In genomic region chr3:191743283-191743682, GRCh38 we compare ENCODE assay signal across 23 cellular contexts.
"Had no signal": no experiment of that assay in that cellular context is flagged by ENCODE, and none has a peak within 500 bp of the region (broad histone marks: within the 10 kb centered on the region; RNA-seq: fewer than 3 reads in every experiment).

No MANE protein-coding gene starts in this region.

- H3K4me3 ChIP-seq: left ventricle myocardium inferior, lung, ovary, prostate gland, sigmoid colon, spleen, tibial nerve, vagina had no signal

- H3K36me3 Mint-ChIP-seq: stimulated activated effector memory CD8-positive, alpha-beta T cell treated with anti-CD3 and anti-CD28 coated beads, Interleukin-12 subunit alpha, Interleukin-12 subunit beta, amount 100 ng/mL, for 72 hours; type B pancreatic cell had no signal

- H3K27me3 Mint-ChIP-seq: naive B cell; stimulated activated naive CD8-positive, alpha-beta T cell treated with anti-CD3 and anti-CD28 coated beads, Interleukin-15, Interleukin-2, amounts not matched to agents 100 ng/mL and 50 ng/mL, for 24 hours; type B pancreatic cell had no signal

- H3K4me3 Mint-ChIP-seq: mesothelial cell of epicardium; naive B cell; natural killer cell; stimulated activated effector memory CD8-positive, alpha-beta T cell treated with anti-CD3 and anti-CD28 coated beads, Interleukin-12 subunit alpha, Interleukin-12 subunit beta, amount 100 ng/mL, for 72 hours; stimulated activated naive CD8-positive, alpha-beta T cell treated with anti-CD3 and anti-CD28 coated beads, Interleukin-15, Interleukin-2, amounts not matched to agents 100 ng/mL and 50 ng/mL, for 24 hours; type B pancreatic cell had no signal

- H3K4me1 Mint-ChIP-seq: mesothelial cell of epicardium; naive B cell; natural killer cell; stimulated activated effector memory CD8-positive, alpha-beta T cell treated with anti-CD3 and anti-CD28 coated beads, Interleukin-12 subunit alpha, Interleukin-12 subunit beta, amount 100 ng/mL, for 72 hours had no signal

- ATAC-seq: left colon; natural killer cell; right cardiac atrium; stimulated activated effector memory CD8-positive, alpha-beta T cell treated with anti-CD3 and anti-CD28 coated beads, Interleukin-12 subunit alpha, Interleukin-12 subunit beta, amount 100 ng/mL, for 72 hours had no signal

- DNase-seq: hippocampal formation; left colon; left ventricle myocardium inferior; mesendoderm; naive B cell; natural killer cell; ovary; retina; right cardiac atrium; sigmoid colon; small intestine; spleen; stimulated activated CD4-positive, alpha-beta T cell treated with anti-CD3 and anti-CD28 coated beads, Interleukin-4, amount 100 ng/mL, for 24 hours; stimulated activated naive CD4-positive, alpha-beta T cell; substantia nigra had no signal

- H3K27ac Mint-ChIP-seq: mesothelial cell of epicardium; naive B cell; natural killer cell; stimulated activated effector memory CD8-positive, alpha-beta T cell treated with anti-CD3 and anti-CD28 coated beads, Interleukin-12 subunit alpha, Interleukin-12 subunit beta, amount 100 ng/mL, for 72 hours; stimulated activated naive CD8-positive, alpha-beta T cell treated with anti-CD3 and anti-CD28 coated beads, Interleukin-15, Interleukin-2, amounts not matched to agents 100 ng/mL and 50 ng/mL, for 24 hours; type B pancreatic cell had no signal

- H3K4me1 ChIP-seq: left ventricle myocardium inferior, prostate gland, sigmoid colon, spleen, tibial nerve, vagina had no signal

- H3K9me3 Mint-ChIP-seq: type B pancreatic cell had no signal

- H3K27me3 ChIP-seq: ovary, sigmoid colon, spleen, tibial nerve, vagina had no signal

- H3K36me3 ChIP-seq: left ventricle myocardium inferior, ovary, prostate gland, sigmoid colon, spleen, tibial nerve, vagina had no signal

- H3K27ac ChIP-seq: left ventricle myocardium inferior, ovary, prostate gland, sigmoid colon, spleen, tibial nerve, vagina had no signal

- H3K9me3 ChIP-seq: ovary, prostate gland, tibial nerve, vagina had no signal
